In the genomic region with DNA sequence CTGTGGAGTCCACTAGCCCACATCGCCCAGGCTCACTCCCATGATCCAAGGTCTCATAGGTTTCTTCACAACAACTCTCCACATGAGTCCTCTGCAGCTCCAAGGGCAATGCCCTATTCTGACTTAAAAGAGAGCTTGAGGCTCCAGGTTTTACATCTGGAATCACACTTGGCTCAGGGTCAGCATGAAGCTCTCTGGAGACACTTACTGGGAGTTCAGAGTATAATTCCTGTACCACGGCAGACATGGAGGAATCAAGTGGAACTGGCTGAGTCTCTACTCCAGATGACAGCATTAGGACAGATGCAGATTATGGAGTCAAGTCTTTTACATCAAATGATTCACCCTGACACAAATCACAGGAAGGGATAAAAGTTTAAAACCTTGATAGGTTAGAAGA, we compare ENCODE assay signal across 17 cellular contexts. TPM values are rescaled to one million over a fixed set of nuclear protein-coding genes. Genes with fewer than 3 reads are reported as not detected.
DNase-seq lines count a peak whose midpoint lies in the region; ATAC-seq and TF ChIP-seq lines count a peak whose summit lies in the region.
"Had no signal": no experiment of that assay in that cellular context is flagged by ENCODE, and none has a peak within 500 bp of the region (broad histone marks: within the 10 kb centered on the region; RNA-seq: fewer than 3 reads in every experiment).

No MANE protein-coding gene starts in this region.

- peak overlapping the region; percentile 93 for H3K27ac Mint-ChIP-seq in activated T-cell treated with anti-CD3 and anti-CD28 coated beads, Interleukin-2, amount 50 U/mL, for 72 hours
- peak overlapping the region; percentile 57 for H3K27ac Mint-ChIP-seq in nephron progenitor cell

- CTCF ChIA-PET in HEK293 (lab: Yijun Ruan, JAX), result interaction anchor here (0.5 kb wide), 2 partner anchors 288 to 411 kb away, joined by 3 read pairs; no protein-coding TSS in a partner anchor
- CTCF ChIA-PET in GM10248 (lab: Yijun Ruan, JAX), result no interaction called here

- no peaks in the 10 kb centered on the region for H3K9me3 Mint-ChIP-seq in activated T-cell treated with anti-CD3 and anti-CD28 coated beads, Interleukin-2, amount 50 U/mL, for 72 hours
- H3K9me3 Mint-ChIP-seq in nephron progenitor cell, result no peaks in the 10 kb centered on the region

- peaks cover 7 to 16% of the 10 kb centered on the region in 2 donors for H3K36me3 Mint-ChIP-seq in activated T-cell treated with anti-CD3 and anti-CD28 coated beads, Interleukin-2, amount 50 U/mL, for 72 hours (ENCODE audit: insufficient read depth in 2 of 2)
- peaks cover 73% of the 10 kb centered on the region for H3K36me3 Mint-ChIP-seq in nephron progenitor cell (ENCODE audit: low read depth)

- H3K36me3 ChIP-seq in HEK293 (ENCODE audit: control insufficient read depth in 2 of 2, insufficient read depth in 1 of 2, low read length in 2 of 2) (peaks cover 28 to 52% of the 10 kb centered on the region in 2 experiments), brain microvascular endothelial cell (replicated peaks) (peaks cover 15% of the 10 kb centered on the region)

- peak overlapping the region in 1 of 2 donors; percentile 46 for H3K4me3 Mint-ChIP-seq in activated T-cell treated with anti-CD3 and anti-CD28 coated beads, Interleukin-2, amount 50 U/mL, for 72 hours
- H3K4me3 Mint-ChIP-seq in nephron progenitor cell, result no peak overlapping the region

- H3K27ac ChIP-seq in HEK293 (ENCODE audit: extremely low read depth, low read depth, low read length) (no peak overlapping the region), brain microvascular endothelial cell (no peak overlapping the region)
- H3K27ac ChIP-seq: ascending aorta, dorsolateral prefrontal cortex, tibial artery had no signal

- no peak for TF ChIP-seq CTCF in HEK293 (tag by site-specific recombination; IDR thresholded peaks at IDR 0.05)
- TF ChIP-seq CTCF in brain microvascular endothelial cell (IDR thresholded peaks at IDR 0.05; ENCODE audit: low read depth, low read length, missing control alignments), result peak; percentile 4
- TF ChIP-seq CTCF in nephron progenitor cell (IDR thresholded peaks at IDR 0.05), result no peak
- TF ChIP-seq CTCF in GM10248 (IDR thresholded peaks at IDR 0.05; ENCODE audit: control extremely low read depth, extremely low read depth, low read depth, missing control alignments), result no peak

- ATAC-seq in activated T-cell treated with anti-CD3 and anti-CD28 coated beads, Interleukin-2, amount 50 U/mL, for 72 hours (replicated peaks in 1 of 2), result peak in 1 of 2 donors; percentile 18
- ATAC-seq: lower lobe of right lung had no signal

- H3K4me3 ChIP-seq in HEK293 (ENCODE audit: low read depth, low read length) (no peak overlapping the region), brain microvascular endothelial cell (ENCODE audit: low read depth, low read length) (no peak overlapping the region)
- H3K4me3 ChIP-seq: ascending aorta, dorsolateral prefrontal cortex, lower lobe of right lung, tibial artery had no signal

- H3K4me1 ChIP-seq in HEK293 (ENCODE audit: control insufficient read depth, insufficient read depth, low read length), result peaks cover 5% of the 10 kb centered on the region; the same call in 1 of the 2 replicates

- H3K9me3 ChIP-seq in HEK293 (ENCODE audit: control insufficient read depth, insufficient read depth, low read depth, low read length), result no peaks in the 10 kb centered on the region
- H3K9me3 ChIP-seq: ascending aorta, lower lobe of right lung, tibial artery had no signal

- DNase-seq in activated T-cell treated with anti-CD3 and anti-CD28 coated beads, Interleukin-2, amount 50 U/mL, for 72 hours, result no peak
- no peak for DNase-seq in activated T-cell treated with anti-CD3 and anti-CD28 coated beads, Interleukin-2, amount 50 U/mL, for 1 hour
- DNase-seq in brain microvascular endothelial cell, result no peak
- no peak for DNase-seq in nephron progenitor cell
- DNase-seq in NCI-H2196 treated with DMSO at 0.1 percent for 48 hours (lab: John Stamatoyannopoulos, UW; ENCODE audit: unreplicated experiment), result no peak
- DNase-seq in GM10248 (ENCODE audit: extremely low spot score), result no peak
- DNase-seq in NOMO-1 treated with dmso at 0.1 percent for 144 hours (lab: John Stamatoyannopoulos, UW; ENCODE audit: unreplicated experiment), result no peak
- DNase-seq: Calu3; dorsolateral prefrontal cortex; Karpas-422; lower lobe of right lung; NCI-H1417 treated with DMSO at 0.1 percent for 48 hours; stimulated activated CD4-positive, alpha-beta T cell treated with anti-CD3 and anti-CD28 coated beads, Interleukin-1b, Interleukin-23, amount 100 ng/mL, for 48 hours; stimulated activated CD8-positive, alpha-beta memory T cell treated with anti-CD3 and anti-CD28 coated beads, Interleukin-4, amount 100 ng/mL, for 48 hours; tibial artery had no signal

- H3K27me3 ChIP-seq in brain microvascular endothelial cell (replicated peaks), result no peaks in the 10 kb centered on the region
- H3K27me3 ChIP-seq: ascending aorta, dorsolateral prefrontal cortex, tibial artery had no signal

- POLR2A ChIA-PET in HEK293 (lab: Yijun Ruan, JAX), result interaction anchor here (0.6 kb wide), 1 partner anchor 92 kb away, joined by 3 read pairs; no protein-coding TSS in a partner anchor
- POLR2A ChIA-PET in GM10248 (lab: Yijun Ruan, JAX), result no interaction called here

- in situ Hi-C loops in brain microvascular endothelial cell (cut with HindIII; ENCODE audit: low pct_ligation_motif_present, low sequenced_read_pairs), result no loop called here

- H3K4me1 Mint-ChIP-seq in activated T-cell treated with anti-CD3 and anti-CD28 coated beads, Interleukin-2, amount 50 U/mL, for 72 hours (ENCODE audit: low read depth), result peaks cover 39% of the 10 kb centered on the region
- H3K4me1 Mint-ChIP-seq in nephron progenitor cell, result peaks cover 5% of the 10 kb centered on the region

- no peaks in the 10 kb centered on the region for H3K27me3 Mint-ChIP-seq in activated T-cell treated with anti-CD3 and anti-CD28 coated beads, Interleukin-2, amount 50 U/mL, for 72 hours (ENCODE audit: low read depth)
- no peaks in the 10 kb centered on the region for H3K27me3 Mint-ChIP-seq in nephron progenitor cell (ENCODE audit: low read depth, poor library complexity)

TF ChIP-seq in HEK293, 187 proteins besides CTCF, POLR2A, EP300 and RAD21:
- TF ChIP-seq ZNF10 (tag by site-specific recombination; IDR thresholded peaks at IDR 0.05), result no peak
- TF ChIP-seq ZNF404 (tag by site-specific recombination; IDR thresholded peaks at IDR 0.05), result no peak
- TF ChIP-seq ZNF335 (tag by site-specific recombination; conservative IDR thresholded peaks at IDR 0.05), result no peak
- peak; percentile 13; the same call in 1 of the 2 replicates for TF ChIP-seq ZNF654 (tag by site-specific recombination; IDR thresholded peaks at IDR 0.05; ENCODE audit: low read depth)
- no peak for TF ChIP-seq ZNF423 (tag by site-specific recombination; IDR thresholded peaks at IDR 0.05)

RNA-seq across cellular contexts. Expression of gene PRR14L, which starts 11.4 kb away (rescaled TPM):
- 10 to 100 TPM; 45.5 to 46.8 TPM for total RNA-seq in activated T-cell treated with anti-CD3 and anti-CD28 coated beads, Interleukin-2, amount 50 U/mL, for 72 hours

RNA-seq across cellular contexts. Expression of gene DEPDC5, which starts 15.3 kb away (rescaled TPM):
- total RNA-seq in activated T-cell treated with anti-CD3 and anti-CD28 coated beads, Interleukin-2, amount 50 U/mL, for 72 hours, result 10 to 100 TPM; 34.1 to 38.1 TPM
